Comparison of ENCODE assay signal across 8 cellular contexts in the genomic region with DNA sequence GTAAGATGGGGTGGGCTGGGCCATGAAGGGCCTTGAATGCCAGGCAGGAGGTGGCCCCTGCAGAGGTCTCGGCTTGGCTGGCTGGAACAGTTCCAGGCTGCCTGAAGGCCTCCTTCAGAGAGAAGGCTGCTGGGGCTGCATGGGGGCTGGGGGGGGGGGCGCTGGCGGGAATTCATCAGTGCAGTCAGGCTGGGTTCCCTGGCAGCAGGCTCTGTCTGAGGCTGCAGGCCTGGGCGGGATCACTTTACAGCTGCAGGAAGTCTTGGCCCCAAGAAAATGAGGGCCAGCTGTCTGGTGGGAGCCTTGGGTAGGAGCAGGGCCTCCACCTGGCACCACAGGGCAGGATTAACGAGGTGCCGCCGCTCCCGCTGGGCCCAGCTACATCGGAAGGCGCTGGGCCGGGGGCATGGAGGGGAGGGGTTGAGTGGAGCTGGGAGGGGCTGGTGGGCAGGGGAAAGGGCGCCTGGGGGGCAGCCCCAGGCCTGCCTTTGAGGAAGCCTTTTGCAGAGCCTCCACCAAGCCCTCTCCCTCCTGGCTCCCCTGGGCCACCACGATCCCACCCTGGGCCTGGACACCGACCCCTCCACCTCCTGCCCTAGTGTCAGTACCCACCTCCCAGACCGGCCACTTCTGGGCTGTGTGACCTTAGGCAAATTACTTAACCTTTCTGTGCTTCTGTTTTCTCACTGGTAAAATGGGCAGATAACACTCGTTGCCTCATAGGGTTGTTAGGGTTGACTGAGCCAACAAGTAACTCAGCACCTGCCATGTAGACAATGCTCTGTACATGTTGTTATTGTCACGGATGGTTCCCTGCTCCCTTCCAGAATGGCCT. TPM values are rescaled to one million over a fixed set of nuclear protein-coding genes. Genes with fewer than 3 reads are reported as not detected.
A peak's percentile ranks its signal among the peaks of the same experiment; 100 is the strongest.
DNase-seq lines count a peak whose midpoint lies in the region; ATAC-seq, FAIRE-seq and TF ChIP-seq lines count a peak whose summit lies in the region.

No MANE protein-coding gene starts in this region.

- no peak overlapping the region for H3K4me3 Mint-ChIP-seq in GM23338
- peak overlapping the region; percentile 48 to 92 for H3K4me3 Mint-ChIP-seq in stimulated activated naive B cell treated with anti-CD40 and anti-IgM and Interleukin-4, amounts not matched to agents 10 μg/mL and 1 μg/mL and 100 μg/mL, for 72 hours

- no peak for FAIRE-seq in GM12892 (lab: Jason Lieb, UNC)

- POLR2A ChIA-PET in PC-3 (lab: Charles Lee; ENCODE audit: unreplicated experiment), result no interaction called here

- 51% methylated on average over 17 of the region's 17 CpGs for WGBS in right cardiac atrium

- DNase-seq in GM23338 (ENCODE audit: low spot score) (no peak), PC-3 (no peak), right cardiac atrium (peak in 1 of 3 donors; percentile 57), GM12892 (ENCODE audit: insufficient read length) (no peak)
- DNase-seq in stimulated activated naive B cell treated with anti-CD40 and anti-IgM and Interleukin-4, amounts not matched to agents 10 μg/mL and 1 μg/mL and 100 μg/mL, for 72 hours, result no peak
- no peak for DNase-seq in activated effector memory CD4-positive, alpha-beta T cell treated with Interleukin-2 at 50 U/mL for 16 hours

- no peak overlapping the region; the same call in 1 of the 2 replicates for H3K9ac ChIP-seq in PC-3 (ENCODE audit: low read length)

- no TSS peak for BruUV-seq in PC-3 (replicated peaks; lab: Mats Ljungman, UMichigan)

- H3K9me2 ChIP-seq in GM23338 (ENCODE audit: insufficient read depth) (no peaks in the 10 kb centered on the region), PC-3 (replicated peaks; ENCODE audit: low read length) (no peaks in the 10 kb centered on the region)

- ATAC-seq in GM23338 (no peak), PC-3 (peak; percentile 3; the same call in 1 of the 2 replicates), right cardiac atrium (peak in 1 of 2 donors; percentile 0), HG03139 (IDR thresholded peaks at IDR 0.05; ENCODE audit: unreplicated experiment) (no peak), HG03354 (IDR thresholded peaks at IDR 0.05; ENCODE audit: poor library complexity, severe bottlenecking, unreplicated experiment) (no peak)
- ATAC-seq in stimulated activated naive B cell treated with anti-CD40 and anti-IgM and Interleukin-4, amounts not matched to agents 10 μg/mL and 1 μg/mL and 100 μg/mL, for 72 hours (replicated peaks), result peak in 1 of 2 donors; percentile 8

- intact Hi-C loops in PC-3 (cut with micrococcal nuclease) (loop anchor here (1.0 to 2.0 kb wide), 3 partner anchors 81 to 273 kb away; no protein-coding TSS in a partner anchor), right cardiac atrium (cut with DNase I) (loop anchor here in 3 of 4 donors (5.0 to 10.0 kb wide), 2 partner anchors 232 to 235 kb away; no protein-coding TSS in a partner anchor)

- H3K9me3 ChIP-seq in PC-3 (ENCODE audit: low read length), result no peaks in the 10 kb centered on the region
- H3K9me3 ChIP-seq in right cardiac atrium (ENCODE audit: control insufficient read depth, low read length), result no peaks in the 10 kb centered on the region

- TF ChIP-seq CTCF in GM23338 (conservative IDR thresholded peaks at IDR 0.05; ENCODE audit: low read depth in 2 of 2) (no peak), PC-3 (conservative IDR thresholded peaks at IDR 0.05; ENCODE audit: low read depth, low read length) (no peak)

- H3K36me3 ChIP-seq in GM23338 (ENCODE audit: insufficient read depth), result no peaks in the 10 kb centered on the region
- H3K36me3 ChIP-seq in PC-3 (ENCODE audit: low read depth, low read length), result no peaks in the 10 kb centered on the region

- CTCF ChIA-PET in PC-3 (lab: Charles Lee), result no interaction called here

- peak overlapping the region; percentile 67; the same call in 1 of the 2 replicates for H3K27ac Mint-ChIP-seq in GM23338
- peak overlapping the region; percentile 98 for H3K27ac Mint-ChIP-seq in stimulated activated naive B cell treated with anti-CD40 and anti-IgM and Interleukin-4, amounts not matched to agents 10 μg/mL and 1 μg/mL and 100 μg/mL, for 72 hours

- H3K27me3 Mint-ChIP-seq in GM23338 (ENCODE audit: insufficient read depth, low read depth, poor library complexity), result peaks cover 9% of the 10 kb centered on the region
- no peaks in the 10 kb centered on the region for H3K27me3 Mint-ChIP-seq in stimulated activated naive B cell treated with anti-CD40 and anti-IgM and Interleukin-4, amounts not matched to agents 10 μg/mL and 1 μg/mL and 100 μg/mL, for 72 hours

- H3K27ac ChIP-seq in GM23338 (ENCODE audit: low read depth) (no peak overlapping the region), PC-3 (ENCODE audit: low read length) (no peak overlapping the region), right cardiac atrium (ENCODE audit: low read length) (peak overlapping the region; percentile 25)

- H3K4me1 ChIP-seq in GM23338 (ENCODE audit: insufficient read depth) (peaks cover 7% of the 10 kb centered on the region), PC-3 (ENCODE audit: insufficient read depth, low read length) (peaks cover 11% of the 10 kb centered on the region), right cardiac atrium (ENCODE audit: control insufficient read depth, insufficient read depth, low read length) (peaks cover 2% of the 10 kb centered on the region)

- H4K20me1 ChIP-seq in GM23338 (replicated peaks; ENCODE audit: insufficient read depth) (no peaks in the 10 kb centered on the region), PC-3 (ENCODE audit: low read length) (no peaks in the 10 kb centered on the region)

- no peak for TF ChIP-seq POLR2A in GM12892 (IDR thresholded peaks at IDR 0.05; ENCODE audit: low read depth, low read length)

- H3K27me3 ChIP-seq in GM23338 (ENCODE audit: insufficient read depth) (peaks cover 11% of the 10 kb centered on the region), PC-3 (ENCODE audit: low read length) (no peaks in the 10 kb centered on the region), right cardiac atrium (ENCODE audit: control insufficient read depth, insufficient read depth) (no peaks in the 10 kb centered on the region)

- no peaks in the 10 kb centered on the region for H3K9me3 Mint-ChIP-seq in GM23338
- H3K9me3 Mint-ChIP-seq in stimulated activated naive B cell treated with anti-CD40 and anti-IgM and Interleukin-4, amounts not matched to agents 10 μg/mL and 1 μg/mL and 100 μg/mL, for 72 hours, result no peaks in the 10 kb centered on the region

- no peaks in the 10 kb centered on the region for H3K79me2 ChIP-seq in GM23338 (replicated peaks; ENCODE audit: insufficient read depth)
- no peaks in the 10 kb centered on the region for H3K79me2 ChIP-seq in PC-3 (ENCODE audit: low read length)

- H3F3A ChIP-seq in GM23338 (replicated peaks; ENCODE audit: low read depth), result peaks cover 4% of the 10 kb centered on the region; the same call in 1 of the 2 replicates
- no peaks in the 10 kb centered on the region for H3F3A ChIP-seq in PC-3 (ENCODE audit: low read length, unreplicated experiment)

- H2AFZ ChIP-seq in GM23338 (no peak overlapping the region), PC-3 (ENCODE audit: low read length) (peak overlapping the region; percentile 75; the same call in 1 of the 2 replicates)

- H3K4me3 ChIP-seq in GM23338, result peak overlapping the region; percentile 89; the same call in 1 of the 2 replicates
- H3K4me3 ChIP-seq in PC-3 (ENCODE audit: low read length), result no peak overlapping the region
- no peak overlapping the region for H3K4me3 ChIP-seq in right cardiac atrium (ENCODE audit: low read length)

- H3K4me2 ChIP-seq in GM23338 (peak overlapping the region; percentile 96; the same call in 1 of the 2 replicates), PC-3 (ENCODE audit: low read length) (peak overlapping the region; percentile 48; the same call in 1 of the 2 replicates)

- H3K4me1 Mint-ChIP-seq in GM23338, result peaks cover 22% of the 10 kb centered on the region
- H3K4me1 Mint-ChIP-seq in stimulated activated naive B cell treated with anti-CD40 and anti-IgM and Interleukin-4, amounts not matched to agents 10 μg/mL and 1 μg/mL and 100 μg/mL, for 72 hours, result peaks cover 51 to 68% of the 10 kb centered on the region in 2 donors

- H3K36me3 Mint-ChIP-seq in GM23338 (ENCODE audit: low read depth), result no peaks in the 10 kb centered on the region
- H3K36me3 Mint-ChIP-seq in stimulated activated naive B cell treated with anti-CD40 and anti-IgM and Interleukin-4, amounts not matched to agents 10 μg/mL and 1 μg/mL and 100 μg/mL, for 72 hours, result peaks cover 25 to 33% of the 10 kb centered on the region in 2 donors

TF ChIP-seq in GM23338, 12 proteins besides CTCF, POLR2A, EP300 and RAD21 (continues in another document):
- TF ChIP-seq STAT1 (IDR thresholded peaks at IDR 0.05; ENCODE audit: unreplicated experiment) (no peak), NANOG (IDR thresholded peaks at IDR 0.05; ENCODE audit: borderline replicate concordance) (no peak), JUNB (IDR thresholded peaks at IDR 0.05; ENCODE audit: unreplicated experiment) (no peak), CREB1 (CRISPR knock-in tag; IDR thresholded peaks at IDR 0.05; ENCODE audit: low read depth) (no peak), EZH2phosphoT487 (IDR thresholded peaks at IDR 0.05; ENCODE audit: unreplicated experiment) (no peak)
- TF ChIP-seq, protein P1, sequence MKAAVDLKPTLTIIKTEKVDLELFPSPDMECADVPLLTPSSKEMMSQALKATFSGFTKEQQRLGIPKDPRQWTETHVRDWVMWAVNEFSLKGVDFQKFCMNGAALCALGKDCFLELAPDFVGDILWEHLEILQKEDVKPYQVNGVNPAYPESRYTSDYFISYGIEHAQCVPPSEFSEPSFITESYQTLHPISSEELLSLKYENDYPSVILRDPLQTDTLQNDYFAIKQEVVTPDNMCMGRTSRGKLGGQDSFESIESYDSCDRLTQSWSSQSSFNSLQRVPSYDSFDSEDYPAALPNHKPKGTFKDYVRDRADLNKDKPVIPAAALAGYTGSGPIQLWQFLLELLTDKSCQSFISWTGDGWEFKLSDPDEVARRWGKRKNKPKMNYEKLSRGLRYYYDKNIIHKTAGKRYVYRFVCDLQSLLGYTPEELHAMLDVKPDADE (IDR thresholded peaks at IDR 0.05), result no peak

RNA-seq across cellular contexts. Expression of a gene that starts 31.0 kb away (rescaled TPM):
- total RNA-seq in GM23338 (2014; rRNA removed; shearing (Covaris generic)), result 19.3 and 22.6 TPM in 2 replicates
- polyA plus RNA-seq in GM23338 (2016; fragmentation: Nextera tagmentation; extraction: Ambion mirVana) (10.9 and 12.1 TPM in 2 replicates), right cardiac atrium (6.1 TPM)
- total RNA-seq in PC-3 (2014; rRNA removed) (14.5 and 16.5 TPM in 2 replicates), right cardiac atrium (10 to 100 TPM in 2 of 4 donors, 1 to 10 TPM in 2; 6.2 to 10.8 (median 9.6) TPM)
- 9.7 TPM for polyA plus RNA-seq in GM12892 (2012; ENCODE audit: missing spikeins)

RNA-seq across cellular contexts. Expression of a gene that starts 50.0 kb away (rescaled TPM):
- total RNA-seq in GM23338 (2014; rRNA removed; shearing (Covaris generic)), result 287 and 325 TPM in 2 replicates
- polyA plus RNA-seq in GM23338 (2016; fragmentation: Nextera tagmentation; extraction: Ambion mirVana) (282 and 288 TPM in 2 replicates), right cardiac atrium (7.3 TPM)
- total RNA-seq in PC-3 (2014; rRNA removed) (112 and 131 TPM in 2 replicates), right cardiac atrium (10 to 100 TPM in 2 of 4 donors, 1 to 10 TPM in 2; 7.4 to 15.8 (median 11.0) TPM)
- 105 TPM for polyA plus RNA-seq in GM12892 (2012; ENCODE audit: missing spikeins)

RNA-seq across cellular contexts. Expression of a gene that starts 50.2 kb away (rescaled TPM):
- total RNA-seq in GM23338 (2014; rRNA removed; shearing (Covaris generic)), result 17.8 and 28.0 TPM in 2 replicates
- polyA plus RNA-seq in GM23338 (2016; fragmentation: Nextera tagmentation; extraction: Ambion mirVana) (9.1 and 10.9 TPM in 2 replicates), right cardiac atrium (55.9 TPM)
- total RNA-seq in PC-3 (2014; rRNA removed) (17.5 and 19.0 TPM in 2 replicates), right cardiac atrium (10 to 100 TPM; 54.0 to 75.9 (median 63.6) TPM)
- polyA plus RNA-seq in GM12892 (2012; ENCODE audit: missing spikeins), result 11.3 TPM
